Comparison of ENCODE assay signal across 8 cellular contexts in the genomic region with DNA sequence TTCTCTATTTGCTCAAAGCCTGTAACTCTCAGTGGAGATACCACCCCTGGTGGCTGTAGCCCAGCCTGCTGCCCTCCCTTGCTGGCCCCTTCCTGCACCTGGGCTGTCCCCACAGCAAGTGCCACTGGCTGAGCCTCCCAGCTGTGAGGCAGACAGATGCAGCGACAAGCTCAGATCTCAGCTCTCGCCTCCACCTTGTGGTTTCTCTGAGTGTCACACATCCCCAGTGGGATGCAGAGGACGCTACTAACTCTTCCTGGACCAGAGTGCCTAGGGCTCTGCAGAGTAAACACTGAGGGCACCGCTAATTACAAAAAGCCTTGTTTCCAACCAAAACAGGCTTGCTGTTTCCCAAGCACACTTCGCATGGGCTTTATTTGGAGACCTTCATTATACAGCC. TPM values are rescaled to one million over a fixed set of nuclear protein-coding genes. Genes with fewer than 3 reads are reported as not detected.
DNase-seq lines count a peak whose midpoint lies in the region; ATAC-seq and TF ChIP-seq lines count a peak whose summit lies in the region.

No MANE protein-coding gene starts in this region.

- TF ChIP-seq EP300 in esophagus muscularis mucosa (IDR thresholded peaks at IDR 0.05) (no peak), tibial nerve (IDR thresholded peaks at IDR 0.05) (no peak)

- H3K36me3 ChIP-seq in esophagus muscularis mucosa (peaks cover 0 to 18% (median 0%) of the 10 kb centered on the region in 4 donors), tibial nerve (peaks cover 0 to 23% (median 0%) of the 10 kb centered on the region in 3 donors)

- peaks cover 6% of the 10 kb centered on the region for H3K4me1 Mint-ChIP-seq in activated T-helper 2 cell treated with anti-CD3 and anti-CD28 coated beads, Interferon-gamma antibody, Interleukin-2, Interleukin-4, amounts not matched to agents 10 μg/mL and 5 μg/mL and 100 μg/mL, durations not matched to agents 14 hours and 24 hours and 36 hours (ENCODE audit: low read depth)
- H3K4me1 Mint-ChIP-seq in naive thymus-derived CD8-positive, alpha-beta T cell, result peaks cover 4 to 22% (median 6%) of the 10 kb centered on the region in 4 donors

- intact Hi-C loops in activated T-helper 2 cell treated with anti-CD3 and anti-CD28 coated beads, Interferon-gamma antibody, Interleukin-2, Interleukin-4, amounts not matched to agents 10 μg/mL and 5 μg/mL and 100 μg/mL, durations not matched to agents 14 hours and 24 hours and 36 hours (cut with micrococcal nuclease), result no loop called here
- intact Hi-C loops in esophagus muscularis mucosa (cut with DNase I), result no loop called here

- POLR2A ChIA-PET in naive thymus-derived CD8-positive, alpha-beta T cell (lab: Charles Lee), result no interaction called here

- ATAC-seq in naive thymus-derived CD8-positive, alpha-beta T cell, result peak; percentile 47 to 64
- no peak for ATAC-seq in HG03196 (IDR thresholded peaks at IDR 0.05; ENCODE audit: unreplicated experiment)

- TF ChIP-seq POLR2A in esophagus muscularis mucosa (IDR thresholded peaks at IDR 0.05; ENCODE audit: low read depth), result no peak
- TF ChIP-seq POLR2A in tibial nerve (IDR thresholded peaks at IDR 0.05), result no peak

- H3K4me3 ChIP-seq in esophagus muscularis mucosa, result no peak overlapping the region
- no peak overlapping the region for H3K4me3 ChIP-seq in tibial nerve

- H3K27ac ChIP-seq in esophagus muscularis mucosa (replicated peaks in 1 of 4), result no peak overlapping the region
- no peak overlapping the region for H3K27ac ChIP-seq in tibial nerve

- no peaks in the 10 kb centered on the region for H3K36me3 Mint-ChIP-seq in activated T-helper 2 cell treated with anti-CD3 and anti-CD28 coated beads, Interferon-gamma antibody, Interleukin-2, Interleukin-4, amounts not matched to agents 10 μg/mL and 5 μg/mL and 100 μg/mL, durations not matched to agents 14 hours and 24 hours and 36 hours (ENCODE audit: low read depth)
- H3K36me3 Mint-ChIP-seq in naive thymus-derived CD8-positive, alpha-beta T cell, result no peaks in the 10 kb centered on the region

- H3K27me3 ChIP-seq in esophagus muscularis mucosa, result no peaks in the 10 kb centered on the region
- H3K27me3 ChIP-seq in tibial nerve, result no peaks in the 10 kb centered on the region

- peaks cover 2% of the 10 kb centered on the region for H3K27me3 Mint-ChIP-seq in activated T-helper 2 cell treated with anti-CD3 and anti-CD28 coated beads, Interferon-gamma antibody, Interleukin-2, Interleukin-4, amounts not matched to agents 10 μg/mL and 5 μg/mL and 100 μg/mL, durations not matched to agents 14 hours and 24 hours and 36 hours (ENCODE audit: low read depth)
- H3K27me3 Mint-ChIP-seq in naive thymus-derived CD8-positive, alpha-beta T cell, result peaks cover 0 to 3% (median 0%) of the 10 kb centered on the region in 5 donors

- no peak overlapping the region for H3K4me3 Mint-ChIP-seq in activated T-helper 2 cell treated with anti-CD3 and anti-CD28 coated beads, Interferon-gamma antibody, Interleukin-2, Interleukin-4, amounts not matched to agents 10 μg/mL and 5 μg/mL and 100 μg/mL, durations not matched to agents 14 hours and 24 hours and 36 hours (ENCODE audit: low read depth)
- no peak overlapping the region for H3K4me3 Mint-ChIP-seq in naive thymus-derived CD8-positive, alpha-beta T cell

- H3K4me1 ChIP-seq in esophagus muscularis mucosa, result peaks cover 0 to 9% (median 0%) of the 10 kb centered on the region in 4 donors
- no peaks in the 10 kb centered on the region for H3K4me1 ChIP-seq in tibial nerve

- H3K9me3 Mint-ChIP-seq in activated T-helper 2 cell treated with anti-CD3 and anti-CD28 coated beads, Interferon-gamma antibody, Interleukin-2, Interleukin-4, amounts not matched to agents 10 μg/mL and 5 μg/mL and 100 μg/mL, durations not matched to agents 14 hours and 24 hours and 36 hours, result no peaks in the 10 kb centered on the region
- H3K9me3 Mint-ChIP-seq in naive thymus-derived CD8-positive, alpha-beta T cell, result no peaks in the 10 kb centered on the region

- H3K9me3 ChIP-seq in esophagus muscularis mucosa (no peaks in the 10 kb centered on the region), tibial nerve (no peaks in the 10 kb centered on the region)

- TF ChIP-seq CTCF in esophagus muscularis mucosa (IDR thresholded peaks at IDR 0.05), result no peak
- no peak for TF ChIP-seq CTCF in tibial nerve (IDR thresholded peaks at IDR 0.05)

- DNase-seq in NCI-H2227 (lab: John Stamatoyannopoulos, UW; ENCODE audit: unreplicated experiment) (peak; percentile 68), NCI-H2227 treated with DMSO at 0.1 percent for 48 hours (lab: John Stamatoyannopoulos, UW) (no peak), NCI-H146 (lab: John Stamatoyannopoulos, UW) (peak; percentile 83), esophagus muscularis mucosa (ENCODE audit: extremely low spot score) (no peak), tibial nerve (ENCODE audit: low spot score in 2 of 2) (no peak)
- peak; percentile 24 for DNase-seq in activated T-helper 2 cell treated with anti-CD3 and anti-CD28 coated beads, Interferon-gamma antibody, Interleukin-2, Interleukin-4, amounts not matched to agents 10 μg/mL and 5 μg/mL and 100 μg/mL, durations not matched to agents 14 hours and 24 hours and 36 hours (ENCODE audit: low spot score)
- peak in 4 of 10 donors; percentile 16 to 24 (median 18) for DNase-seq in naive thymus-derived CD8-positive, alpha-beta T cell

- no peak overlapping the region for H3K27ac Mint-ChIP-seq in activated T-helper 2 cell treated with anti-CD3 and anti-CD28 coated beads, Interferon-gamma antibody, Interleukin-2, Interleukin-4, amounts not matched to agents 10 μg/mL and 5 μg/mL and 100 μg/mL, durations not matched to agents 14 hours and 24 hours and 36 hours
- H3K27ac Mint-ChIP-seq in naive thymus-derived CD8-positive, alpha-beta T cell, result no peak overlapping the region

- WGBS in esophagus muscularis mucosa, result 58% methylated on average over 5 of the region's 5 CpGs
- WGBS in tibial nerve, 2 donors, result 52 to 68% methylated on average over 2 to 5 of the region's 5 CpGs

RNA-seq across cellular contexts. Expression of a gene that starts 8.9 kb away (rescaled TPM):
- total RNA-seq in activated T-helper 2 cell treated with anti-CD3 and anti-CD28 coated beads, Interferon-gamma antibody, Interleukin-2, Interleukin-4, amounts not matched to agents 10 μg/mL and 5 μg/mL and 100 μg/mL, durations not matched to agents 14 hours and 24 hours and 36 hours, result 1.5 and 1.9 TPM in 2 replicates
- total RNA-seq in naive thymus-derived CD8-positive, alpha-beta T cell, result 1 to 10 TPM; 5.3 to 6.7 TPM
- 10 to 100 TPM in 1 of 3 donors, 1 to 10 TPM in 2; 1.8 to 15.3 (median 3.3) TPM for polyA plus RNA-seq in naive thymus-derived CD8-positive, alpha-beta T cell
- total RNA-seq in esophagus muscularis mucosa (10 to 100 TPM; 12.0 to 30.7 (median 16.5) TPM), tibial nerve (10 to 100 TPM in 3 of 4 donors, 1 to 10 TPM in 1; 6.3 to 43.1 (median 16.5) TPM)

Comparison
In these comparisons a context has a peak if more than half of its experiments do, and no peak if none do; other contexts are left out.
1. DNase-seq: peak in NCI-H2227 (single experiment), NCI-H146 (single experiment) and activated T-helper 2 cell treated with anti-CD3 and anti-CD28 coated beads, Interferon-gamma antibody, Interleukin-2, Interleukin-4, amounts not matched to agents 10 μg/mL and 5 μg/mL and 100 μg/mL, durations not matched to agents 14 hours and 24 hours and 36 hours (single experiment); none in NCI-H2227 treated with DMSO at 0.1 percent for 48 hours (single experiment), esophagus muscularis mucosa (single experiment) and tibial nerve (0 of 2).